Comparison of ENCODE assay signal across 1 cellular context in genomic region chr17:75270218-75270965, GRCh38.
TF ChIP-seq lines count a peak whose summit lies in the region.

No MANE protein-coding gene starts in this region.

TF ChIP-seq in HepG2, 621 proteins besides CTCF, POLR2A, EP300 and RAD21 (continued from another document and continues in another):
- TF ChIP-seq MIXL1 (CRISPR knock-in tag; IDR thresholded peaks at IDR 0.05) (0 out of 2 replicates have a peak, but pooled peaks have one; percentile 14), HNF1B (CRISPR knock-in tag; IDR thresholded peaks at IDR 0.05) (no peak; the same call in none of the 2 replicates), XRCC5 (optimal IDR thresholded peaks at IDR 0.05; ENCODE audit: low read length) (peak; percentile 77), ZBTB7B (CRISPR knock-in tag; IDR thresholded peaks at IDR 0.05) (peak; percentile 65), ELF3 (CRISPR knock-in tag; IDR thresholded peaks at IDR 0.05) (peak; percentile 71; the same call in 1 of the 2 replicates), ZNF205 (CRISPR knock-in tag; IDR thresholded peaks at IDR 0.05) (no peak), PBX3 (CRISPR knock-in tag; IDR thresholded peaks at IDR 0.05; ENCODE audit: borderline replicate concordance) (no peak), GMEB1 (CRISPR knock-in tag; IDR thresholded peaks at IDR 0.05; ENCODE audit: borderline replicate concordance) (peak; percentile 22; the same call in 1 of the 2 replicates), ZBTB34 (CRISPR knock-in tag; IDR thresholded peaks at IDR 0.05) (no peak), ZNF781 (CRISPR knock-in tag; IDR thresholded peaks at IDR 0.05; ENCODE audit: borderline replicate concordance, not compliant biosample characterization) (no peak), GABPB1 (CRISPR knock-in tag; IDR thresholded peaks at IDR 0.05) (peak; percentile 72), KDM5B (CRISPR knock-in tag; IDR thresholded peaks at IDR 0.05; ENCODE audit: borderline replicate concordance) (peak; percentile 70; the same call in 1 of the 2 replicates), ZBTB40 (IDR thresholded peaks at IDR 0.05) (no peak), ZBTB40 (CRISPR knock-in tag; IDR thresholded peaks at IDR 0.05) (no peak), ZNF879 (CRISPR knock-in tag; IDR thresholded peaks at IDR 0.05) (0 out of 2 replicates have a peak, but pooled peaks have one; percentile 88), TIGD3 (CRISPR knock-in tag; IDR thresholded peaks at IDR 0.05; ENCODE audit: borderline replicate concordance) (0 out of 2 replicates have a peak, but pooled peaks have one; percentile 27), SMAD9 (CRISPR knock-in tag; IDR thresholded peaks at IDR 0.05) (no peak), ZNF460 (CRISPR knock-in tag; IDR thresholded peaks at IDR 0.05; ENCODE audit: borderline replicate concordance) (peak; percentile 9; the same call in 1 of the 2 replicates), NFYB (CRISPR knock-in tag; IDR thresholded peaks at IDR 0.05) (peak; percentile 30; the same call in 1 of the 2 replicates), SSRP1 (CRISPR knock-in tag; IDR thresholded peaks at IDR 0.05) (peak; percentile 84), ZNF230 (CRISPR knock-in tag; IDR thresholded peaks at IDR 0.05) (no peak; the same call in 1 of the 2 replicates), MED13 (CRISPR knock-in tag; IDR thresholded peaks at IDR 0.05) (no peak), GLMP (CRISPR knock-in tag; IDR thresholded peaks at IDR 0.05; ENCODE audit: borderline replicate concordance) (no peak), HNRNPL (IDR thresholded peaks at IDR 0.05; ENCODE audit: low read depth, low read length) (no peak), TARDBP (CRISPR knock-in tag; IDR thresholded peaks at IDR 0.05) (peak; percentile 31; the same call in 1 of the 2 replicates), ADNP (CRISPR knock-in tag; IDR thresholded peaks at IDR 0.05) (no peak), ZNF317 (CRISPR knock-in tag; IDR thresholded peaks at IDR 0.05) (peak; percentile 58; the same call in 1 of the 2 replicates), KLF16 (CRISPR knock-in tag; IDR thresholded peaks at IDR 0.05) (peak in 1 of 2 experiments; percentile 49; a peak in 1 of 4 replicates), ZNF143 (CRISPR knock-in tag; IDR thresholded peaks at IDR 0.05) (peak; percentile 32; the same call in 1 of the 2 replicates), AKAP8 (CRISPR knock-in tag; IDR thresholded peaks at IDR 0.05) (peak; percentile 70; the same call in 1 of the 2 replicates), HOXA3 (CRISPR knock-in tag; IDR thresholded peaks at IDR 0.05) (peak; percentile 53; the same call in 1 of the 2 replicates), TGIF2 (CRISPR knock-in tag; IDR thresholded peaks at IDR 0.05) (no peak), TFAP4 (IDR thresholded peaks at IDR 0.05; ENCODE audit: borderline replicate concordance, low read depth) (peak; percentile 44; the same call in 1 of the 2 replicates), MLXIP (CRISPR knock-in tag; IDR thresholded peaks at IDR 0.05; ENCODE audit: borderline replicate concordance) (no peak), CBX5 (CRISPR knock-in tag; IDR thresholded peaks at IDR 0.05; ENCODE audit: borderline replicate concordance) (peak; percentile 21; the same call in 1 of the 2 replicates), NR2C2 (CRISPR knock-in tag; IDR thresholded peaks at IDR 0.05; ENCODE audit: borderline replicate concordance) (0 out of 2 replicates have a peak, but pooled peaks have one; percentile 15), CBX2 (IDR thresholded peaks at IDR 0.05; ENCODE audit: low read depth, low read length) (no peak), CBX2 (CRISPR knock-in tag; IDR thresholded peaks at IDR 0.05; ENCODE audit: low read depth) (no peak; the same call in 1 of the 2 replicates), RNF2 (conservative IDR thresholded peaks at IDR 0.05; ENCODE audit: low read depth) (no peak)
